ENCODE assay signal across 10 cellular contexts in the genomic region with DNA sequence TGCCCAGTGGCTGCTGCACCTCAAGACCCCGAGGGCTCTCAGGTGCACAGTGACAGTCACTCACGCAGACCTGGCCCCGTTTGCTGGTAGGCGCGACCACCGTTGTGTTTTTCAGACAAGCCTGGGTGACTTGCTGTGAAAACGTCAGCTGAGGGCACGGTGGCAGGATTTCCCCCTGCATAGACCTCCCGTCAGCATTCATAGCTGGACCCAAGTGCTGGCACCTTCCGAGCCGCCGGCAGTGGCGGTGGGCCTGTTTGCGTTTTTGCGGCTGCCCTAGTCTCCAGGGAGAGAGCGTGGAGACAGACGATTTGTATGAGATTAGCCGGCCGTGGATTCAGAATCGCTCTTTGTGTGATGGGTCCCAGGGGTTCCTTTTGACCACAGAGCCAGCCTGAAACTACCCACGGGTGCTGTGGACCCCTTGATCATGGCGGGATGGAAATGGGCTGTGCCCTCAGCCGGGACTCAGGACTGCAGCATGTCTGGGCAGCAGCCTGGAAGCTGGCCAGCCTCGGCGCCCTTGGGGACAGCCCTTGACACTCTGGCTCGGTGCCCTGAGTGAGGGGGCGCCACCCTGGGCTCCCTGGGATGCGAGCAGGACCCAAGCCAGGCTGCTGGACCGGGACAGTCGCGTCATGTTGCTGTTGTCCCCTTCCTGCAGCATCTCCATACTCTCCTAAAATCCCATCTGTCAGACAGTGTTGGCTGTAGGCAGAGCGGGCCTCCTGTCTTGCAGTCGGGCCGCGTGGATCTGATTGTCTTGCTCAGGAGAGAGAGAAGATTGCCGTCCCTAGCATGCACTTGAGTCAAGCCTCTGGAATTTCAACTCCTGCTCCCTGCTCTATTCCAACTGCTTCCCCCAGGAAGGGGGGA. TPM values are rescaled to one million over a fixed set of nuclear protein-coding genes. Genes with fewer than 3 reads are reported as not detected.
A peak's percentile ranks its signal among the peaks of the same experiment; 100 is the strongest.
DNase-seq lines count a peak whose midpoint lies in the region; ATAC-seq and TF ChIP-seq lines count a peak whose summit lies in the region.
"Had no signal": no experiment of that assay in that cellular context is flagged by ENCODE, and none has a peak within 500 bp of the region (broad histone marks: within the 10 kb centered on the region; RNA-seq: fewer than 3 reads in every experiment).

No MANE protein-coding gene starts in this region.

- peaks cover 56% of the 10 kb centered on the region for H3K79me2 ChIP-seq in parathyroid adenoma

- CTCF ChIA-PET in BJ (lab: Yijun Ruan, JAX) = interaction anchor here (1.5 to 2.2 kb wide), 2 partner anchors 23 to 65 kb away, joined by 6 to 9 read pairs; no protein-coding TSS in a partner anchor

- no peak overlapping the region for H2AFZ ChIP-seq in parathyroid adenoma

- H3K4me2 ChIP-seq in parathyroid adenoma (ENCODE audit: low read length) = peak overlapping the region; percentile 51

- H3K9ac ChIP-seq in parathyroid adenoma = no peak overlapping the region

- peaks cover 10% of the 10 kb centered on the region for H3K36me3 ChIP-seq in BJ (ENCODE audit: control insufficient read depth, insufficient read depth, low read length)
- H3K36me3 ChIP-seq in parathyroid adenoma (ENCODE audit: control insufficient read depth, insufficient read depth, low read length) = no peaks in the 10 kb centered on the region
- H3K36me3 ChIP-seq: pancreas had no signal

- DNase-seq in BJ (ENCODE audit: low read depth) = peak; percentile 70
- peak; percentile 67 for DNase-seq in NCI-H446 treated with DMSO at 0.1 percent for 48 hours (lab: John Stamatoyannopoulos, UW)
- DNase-seq in fibroblast of pulmonary artery (ENCODE audit: low read depth) = peak; percentile 92
- DNase-seq in AML-193 (lab: John Stamatoyannopoulos, UW) = no peak
- DNase-seq: activated effector memory CD4-positive, alpha-beta T cell treated with anti-CD3 and anti-CD28 coated beads, Interleukin-2, amount 50 U/mL, for 16 hours had no signal

- ATAC-seq in GM21576 (IDR thresholded peaks at IDR 0.05; ENCODE audit: unreplicated experiment) = no peak
- no peak for ATAC-seq in GM21447 (IDR thresholded peaks at IDR 0.05; ENCODE audit: unreplicated experiment)
- no peak for ATAC-seq in HG02970 (IDR thresholded peaks at IDR 0.05; ENCODE audit: low FRiP score, unreplicated experiment)

- H3K27me3 ChIP-seq in BJ (ENCODE audit: control insufficient read depth, insufficient read depth, low read length) (no peaks in the 10 kb centered on the region), parathyroid adenoma (ENCODE audit: control insufficient read depth, insufficient read depth, low read length) (no peaks in the 10 kb centered on the region)
- H3K27me3 ChIP-seq: pancreas had no signal

- H3K4me3 ChIP-seq in BJ (ENCODE audit: low read depth, low read length) = no peak overlapping the region
- H3K4me3 ChIP-seq in fibroblast of pulmonary artery (replicated peaks; ENCODE audit: low read depth, low read length) = peak overlapping the region; percentile 5
- H3K4me3 ChIP-seq in parathyroid adenoma (ENCODE audit: low read depth, low read length) = no peak overlapping the region
- H3K4me3 ChIP-seq: pancreas had no signal

- peaks cover 25% of the 10 kb centered on the region for H3K4me1 ChIP-seq in parathyroid adenoma

- POLR2A ChIA-PET in BJ (lab: Charles Lee) = no interaction called here

- peak overlapping the region; percentile 65 for H3K27ac ChIP-seq in parathyroid adenoma

- TF ChIP-seq CTCF in BJ (IDR thresholded peaks at IDR 0.05; ENCODE audit: insufficient read depth, low read depth, low read length) = no peak
- TF ChIP-seq CTCF in fibroblast of pulmonary artery (IDR thresholded peaks at IDR 0.05; ENCODE audit: low read length, missing control alignments) = no peak
- no peak for TF ChIP-seq CTCF in parathyroid adenoma (IDR thresholded peaks at IDR 0.05)

- no peaks in the 10 kb centered on the region for H3K9me3 ChIP-seq in parathyroid adenoma (ENCODE audit: control insufficient read depth, low read length)
- H3K9me3 ChIP-seq: pancreas had no signal

RNA-seq across cellular contexts. Expression of a gene that starts 8.6 kb away (rescaled TPM):
- 10.5 and 15.2 TPM in 2 replicates for polyA plus RNA-seq in BJ (2011; rRNA removed)
- polyA minus RNA-seq in BJ (2011; rRNA and poly(A)+ RNA removed) = 32.3 and 40.0 TPM in 2 replicates

Comparison
In these comparisons a context has a peak if more than half of its experiments do, and no peak if none do; other contexts are left out.
1. DNase-seq: peak in BJ (single experiment), NCI-H446 treated with DMSO at 0.1 percent for 48 hours (single experiment) and fibroblast of pulmonary artery (single experiment); none in AML-193 (0 of 2).